ENCODE assay signal across 2 cellular contexts in the genomic region with DNA sequence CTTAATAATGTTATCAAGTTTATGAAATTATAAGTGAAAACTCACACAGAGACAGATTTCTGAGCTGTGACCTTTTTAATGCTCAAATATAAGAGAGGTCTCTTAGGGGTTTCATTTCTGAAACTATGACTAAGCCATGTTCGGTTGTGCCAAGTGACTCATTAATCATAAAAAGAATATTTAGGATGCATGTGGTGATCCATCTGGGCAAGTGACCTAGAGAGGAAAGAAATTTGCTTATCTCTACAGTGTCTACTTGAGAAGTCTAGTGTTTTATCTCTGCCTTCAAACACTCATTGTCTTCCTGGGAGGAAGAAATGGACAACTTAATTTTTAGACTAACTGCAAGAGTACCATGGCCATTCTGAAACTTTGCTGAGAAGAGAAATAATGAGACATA.
TF ChIP-seq lines count a peak whose summit lies in the region.

No MANE protein-coding gene starts in this region.

TF ChIP-seq in SK-N-SH, 30 proteins besides CTCF, POLR2A, EP300 and RAD21 (continued from another document):
- TF ChIP-seq SIN3A (IDR thresholded peaks at IDR 0.05; ENCODE audit: borderline replicate concordance, low read depth, low read length) (no peak), CHD2 (IDR thresholded peaks at IDR 0.05; ENCODE audit: low read length, partially characterized antibody) (no peak), GATA2 (CRISPR knock-in tag; IDR thresholded peaks at IDR 0.05) (no peak), GABPA (IDR thresholded peaks at IDR 0.05; ENCODE audit: low read depth) (no peak), TAF1 (IDR thresholded peaks at IDR 0.05; ENCODE audit: borderline replicate concordance, low read depth, low read length) (no peak), TEAD4 (IDR thresholded peaks at IDR 0.05; ENCODE audit: borderline replicate concordance, insufficient read depth) (no peak), YY1 (IDR thresholded peaks at IDR 0.05; ENCODE audit: low read depth) (no peak), JUND (IDR thresholded peaks at IDR 0.05) (peak; percentile 46; the same call in 1 of the 2 replicates), SMC3 (IDR thresholded peaks at IDR 0.05; ENCODE audit: low read depth, low read length) (no peak), ELF1 (IDR thresholded peaks at IDR 0.05) (no peak), EZH2phosphoT487 (IDR thresholded peaks at IDR 0.05; ENCODE audit: borderline replicate concordance, low read depth) (no peak), RCOR1 (IDR thresholded peaks at IDR 0.05; ENCODE audit: low read length) (no peak)
- TF ChIP-seq, protein P1, sequence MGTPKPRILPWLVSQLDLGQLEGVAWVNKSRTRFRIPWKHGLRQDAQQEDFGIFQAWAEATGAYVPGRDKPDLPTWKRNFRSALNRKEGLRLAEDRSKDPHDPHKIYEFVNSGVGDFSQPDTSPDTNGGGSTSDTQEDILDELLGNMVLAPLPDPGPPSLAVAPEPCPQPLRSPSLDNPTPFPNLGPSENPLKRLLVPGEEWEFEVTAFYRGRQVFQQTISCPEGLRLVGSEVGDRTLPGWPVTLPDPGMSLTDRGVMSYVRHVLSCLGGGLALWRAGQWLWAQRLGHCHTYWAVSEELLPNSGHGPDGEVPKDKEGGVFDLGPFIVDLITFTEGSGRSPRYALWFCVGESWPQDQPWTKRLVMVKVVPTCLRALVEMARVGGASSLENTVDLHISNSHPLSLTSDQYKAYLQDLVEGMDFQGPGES (IDR thresholded peaks at IDR 0.05; ENCODE audit: low read depth, low read length), result no peak
- TF ChIP-seq, protein P2, sequence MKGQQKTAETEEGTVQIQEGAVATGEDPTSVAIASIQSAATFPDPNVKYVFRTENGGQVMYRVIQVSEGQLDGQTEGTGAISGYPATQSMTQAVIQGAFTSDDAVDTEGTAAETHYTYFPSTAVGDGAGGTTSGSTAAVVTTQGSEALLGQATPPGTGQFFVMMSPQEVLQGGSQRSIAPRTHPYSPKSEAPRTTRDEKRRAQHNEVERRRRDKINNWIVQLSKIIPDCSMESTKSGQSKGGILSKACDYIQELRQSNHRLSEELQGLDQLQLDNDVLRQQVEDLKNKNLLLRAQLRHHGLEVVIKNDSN (IDR thresholded peaks at IDR 0.05; ENCODE audit: borderline replicate concordance, low read depth), result no peak
- TF ChIP-seq, protein P3, sequence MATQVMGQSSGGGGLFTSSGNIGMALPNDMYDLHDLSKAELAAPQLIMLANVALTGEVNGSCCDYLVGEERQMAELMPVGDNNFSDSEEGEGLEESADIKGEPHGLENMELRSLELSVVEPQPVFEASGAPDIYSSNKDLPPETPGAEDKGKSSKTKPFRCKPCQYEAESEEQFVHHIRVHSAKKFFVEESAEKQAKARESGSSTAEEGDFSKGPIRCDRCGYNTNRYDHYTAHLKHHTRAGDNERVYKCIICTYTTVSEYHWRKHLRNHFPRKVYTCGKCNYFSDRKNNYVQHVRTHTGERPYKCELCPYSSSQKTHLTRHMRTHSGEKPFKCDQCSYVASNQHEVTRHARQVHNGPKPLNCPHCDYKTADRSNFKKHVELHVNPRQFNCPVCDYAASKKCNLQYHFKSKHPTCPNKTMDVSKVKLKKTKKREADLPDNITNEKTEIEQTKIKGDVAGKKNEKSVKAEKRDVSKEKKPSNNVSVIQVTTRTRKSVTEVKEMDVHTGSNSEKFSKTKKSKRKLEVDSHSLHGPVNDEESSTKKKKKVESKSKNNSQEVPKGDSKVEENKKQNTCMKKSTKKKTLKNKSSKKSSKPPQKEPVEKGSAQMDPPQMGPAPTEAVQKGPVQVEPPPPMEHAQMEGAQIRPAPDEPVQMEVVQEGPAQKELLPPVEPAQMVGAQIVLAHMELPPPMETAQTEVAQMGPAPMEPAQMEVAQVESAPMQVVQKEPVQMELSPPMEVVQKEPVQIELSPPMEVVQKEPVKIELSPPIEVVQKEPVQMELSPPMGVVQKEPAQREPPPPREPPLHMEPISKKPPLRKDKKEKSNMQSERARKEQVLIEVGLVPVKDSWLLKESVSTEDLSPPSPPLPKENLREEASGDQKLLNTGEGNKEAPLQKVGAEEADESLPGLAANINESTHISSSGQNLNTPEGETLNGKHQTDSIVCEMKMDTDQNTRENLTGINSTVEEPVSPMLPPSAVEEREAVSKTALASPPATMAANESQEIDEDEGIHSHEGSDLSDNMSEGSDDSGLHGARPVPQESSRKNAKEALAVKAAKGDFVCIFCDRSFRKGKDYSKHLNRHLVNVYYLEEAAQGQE (IDR thresholded peaks at IDR 0.05; ENCODE audit: low read depth, low read length), result no peak
- TF ChIP-seq, protein P4, sequence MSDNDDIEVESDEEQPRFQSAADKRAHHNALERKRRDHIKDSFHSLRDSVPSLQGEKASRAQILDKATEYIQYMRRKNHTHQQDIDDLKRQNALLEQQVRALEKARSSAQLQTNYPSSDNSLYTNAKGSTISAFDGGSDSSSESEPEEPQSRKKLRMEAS (IDR thresholded peaks at IDR 0.05; ENCODE audit: low read depth), result no peak

TF ChIP-seq in WTC11, 78 proteins besides CTCF, POLR2A, EP300 and RAD21 (continued from another document):
- TF ChIP-seq, protein P5, sequence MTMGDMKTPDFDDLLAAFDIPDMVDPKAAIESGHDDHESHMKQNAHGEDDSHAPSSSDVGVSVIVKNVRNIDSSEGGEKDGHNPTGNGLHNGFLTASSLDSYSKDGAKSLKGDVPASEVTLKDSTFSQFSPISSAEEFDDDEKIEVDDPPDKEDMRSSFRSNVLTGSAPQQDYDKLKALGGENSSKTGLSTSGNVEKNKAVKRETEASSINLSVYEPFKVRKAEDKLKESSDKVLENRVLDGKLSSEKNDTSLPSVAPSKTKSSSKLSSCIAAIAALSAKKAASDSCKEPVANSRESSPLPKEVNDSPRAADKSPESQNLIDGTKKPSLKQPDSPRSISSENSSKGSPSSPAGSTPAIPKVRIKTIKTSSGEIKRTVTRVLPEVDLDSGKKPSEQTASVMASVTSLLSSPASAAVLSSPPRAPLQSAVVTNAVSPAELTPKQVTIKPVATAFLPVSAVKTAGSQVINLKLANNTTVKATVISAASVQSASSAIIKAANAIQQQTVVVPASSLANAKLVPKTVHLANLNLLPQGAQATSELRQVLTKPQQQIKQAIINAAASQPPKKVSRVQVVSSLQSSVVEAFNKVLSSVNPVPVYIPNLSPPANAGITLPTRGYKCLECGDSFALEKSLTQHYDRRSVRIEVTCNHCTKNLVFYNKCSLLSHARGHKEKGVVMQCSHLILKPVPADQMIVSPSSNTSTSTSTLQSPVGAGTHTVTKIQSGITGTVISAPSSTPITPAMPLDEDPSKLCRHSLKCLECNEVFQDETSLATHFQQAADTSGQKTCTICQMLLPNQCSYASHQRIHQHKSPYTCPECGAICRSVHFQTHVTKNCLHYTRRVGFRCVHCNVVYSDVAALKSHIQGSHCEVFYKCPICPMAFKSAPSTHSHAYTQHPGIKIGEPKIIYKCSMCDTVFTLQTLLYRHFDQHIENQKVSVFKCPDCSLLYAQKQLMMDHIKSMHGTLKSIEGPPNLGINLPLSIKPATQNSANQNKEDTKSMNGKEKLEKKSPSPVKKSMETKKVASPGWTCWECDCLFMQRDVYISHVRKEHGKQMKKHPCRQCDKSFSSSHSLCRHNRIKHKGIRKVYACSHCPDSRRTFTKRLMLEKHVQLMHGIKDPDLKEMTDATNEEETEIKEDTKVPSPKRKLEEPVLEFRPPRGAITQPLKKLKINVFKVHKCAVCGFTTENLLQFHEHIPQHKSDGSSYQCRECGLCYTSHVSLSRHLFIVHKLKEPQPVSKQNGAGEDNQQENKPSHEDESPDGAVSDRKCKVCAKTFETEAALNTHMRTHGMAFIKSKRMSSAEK (CRISPR knock-in tag; IDR thresholded peaks at IDR 0.05; ENCODE audit: borderline replicate concordance), result no peak
- TF ChIP-seq ZNF416 (CRISPR knock-in tag; IDR thresholded peaks at IDR 0.05) (no peak), JAZF1 (CRISPR knock-in tag; IDR thresholded peaks at IDR 0.05) (no peak), ZNF232 (CRISPR knock-in tag; IDR thresholded peaks at IDR 0.05) (no peak), SOX15 (CRISPR knock-in tag; IDR thresholded peaks at IDR 0.05) (no peak)
